Comparison of ENCODE assay signal across 8 cellular contexts in genomic region chr21:17612023-17612564, GRCh38. TPM values are rescaled to one million over a fixed set of nuclear protein-coding genes. Genes with fewer than 3 reads are reported as not detected.
DNase-seq lines count a peak whose midpoint lies in the region; ATAC-seq and TF ChIP-seq lines count a peak whose summit lies in the region.

No MANE protein-coding gene starts in this region.

- H3K4me1 ChIP-seq in effector memory CD4-positive, alpha-beta T cell (ENCODE audit: control insufficient read depth, insufficient read depth, low read length, poor library complexity, severe bottlenecking) = peaks cover 6% of the 10 kb centered on the region

- H3K36me3 ChIP-seq in effector memory CD4-positive, alpha-beta T cell (ENCODE audit: control insufficient read depth, insufficient read depth, low read length) = no peaks in the 10 kb centered on the region

- TF ChIP-seq CTCF in AG10803 (conservative IDR thresholded peaks at IDR 0.05; ENCODE audit: low read length) = no peak
- no peak for TF ChIP-seq CTCF in WTC11 (IDR thresholded peaks at IDR 0.05)

- CTCF ChIA-PET in WTC11 (lab: Charles Lee) = interaction anchor here (1.3 kb wide), 1 partner anchor 26 kb away, joined by 5 read pairs; no protein-coding TSS in a partner anchor

- H3K4me1 Mint-ChIP-seq in WTC11 = peaks cover 26% of the 10 kb centered on the region

- no peaks in the 10 kb centered on the region for H3K27me3 ChIP-seq in effector memory CD4-positive, alpha-beta T cell (replicated peaks; ENCODE audit: control insufficient read depth, insufficient read depth, low read length, poor library complexity, severe bottlenecking)

- peaks cover 6% of the 10 kb centered on the region for H3K9me3 Mint-ChIP-seq in WTC11

- peaks cover 31% of the 10 kb centered on the region for H3K36me3 Mint-ChIP-seq in WTC11

- peak overlapping the region; percentile 74 for H3K27ac ChIP-seq in effector memory CD4-positive, alpha-beta T cell (ENCODE audit: insufficient read depth, low read length, poor library complexity, severe bottlenecking)

- DNase-seq in AG10803 (ENCODE audit: low read depth) = peak; percentile 34
- DNase-seq in WTC11 (ENCODE audit: low spot score) = peak; percentile 16
- peak in 2 of 3 donors; percentile 5 to 15 for DNase-seq in effector memory CD4-positive, alpha-beta T cell
- peak; percentile 44 for DNase-seq in medulla oblongata (ENCODE audit: extremely low spot score)
- peak; percentile 51 for DNase-seq in stimulated activated CD8-positive, alpha-beta memory T cell treated with anti-CD3 and anti-CD28 coated beads, Interleukin-4, amount 100 ng/mL, for 48 hours

- ATAC-seq in GM19372 (IDR thresholded peaks at IDR 0.05; ENCODE audit: low read depth, unreplicated experiment) (peak; percentile 0), HG03460 (IDR thresholded peaks at IDR 0.05; ENCODE audit: unreplicated experiment) (peak; percentile 14), WTC11 (peak; percentile 5), HG03097 (IDR thresholded peaks at IDR 0.05; ENCODE audit: low FRiP score, unreplicated experiment) (no peak)

- peak overlapping the region; percentile 87 for H3K4me3 Mint-ChIP-seq in WTC11

- H3K27me3 Mint-ChIP-seq in WTC11 (ENCODE audit: low read depth) = peaks cover 20% of the 10 kb centered on the region

- H3K9me3 ChIP-seq in effector memory CD4-positive, alpha-beta T cell (ENCODE audit: control insufficient read depth, low read length) = no peaks in the 10 kb centered on the region

- peak overlapping the region; percentile 73 for H3K4me3 ChIP-seq in AG10803 (ENCODE audit: low read length)
- H3K4me3 ChIP-seq in effector memory CD4-positive, alpha-beta T cell (ENCODE audit: insufficient read depth, low read depth, low read length, poor library complexity, severe bottlenecking) = peak overlapping the region; percentile 88

- POLR2A ChIA-PET in WTC11 (lab: Charles Lee) = no interaction called here

- no peak overlapping the region for H3K27ac Mint-ChIP-seq in WTC11

TF ChIP-seq in WTC11, 78 proteins besides CTCF, POLR2A, EP300 and RAD21:
- TF ChIP-seq ZBTB21 (CRISPR knock-in tag; IDR thresholded peaks at IDR 0.05; ENCODE audit: borderline replicate concordance) = no peak
- no peak for TF ChIP-seq IRF2 (CRISPR knock-in tag; IDR thresholded peaks at IDR 0.05; ENCODE audit: borderline replicate concordance, low read depth)
- TF ChIP-seq, protein P1, sequence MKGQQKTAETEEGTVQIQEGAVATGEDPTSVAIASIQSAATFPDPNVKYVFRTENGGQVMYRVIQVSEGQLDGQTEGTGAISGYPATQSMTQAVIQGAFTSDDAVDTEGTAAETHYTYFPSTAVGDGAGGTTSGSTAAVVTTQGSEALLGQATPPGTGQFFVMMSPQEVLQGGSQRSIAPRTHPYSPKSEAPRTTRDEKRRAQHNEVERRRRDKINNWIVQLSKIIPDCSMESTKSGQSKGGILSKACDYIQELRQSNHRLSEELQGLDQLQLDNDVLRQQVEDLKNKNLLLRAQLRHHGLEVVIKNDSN (CRISPR knock-in tag; IDR thresholded peaks at IDR 0.05) = no peak
- no peak for TF ChIP-seq FOXP1 (CRISPR knock-in tag; IDR thresholded peaks at IDR 0.05; ENCODE audit: borderline replicate concordance)
- TF ChIP-seq NFATC4 (CRISPR knock-in tag; IDR thresholded peaks at IDR 0.05) = no peak
- TF ChIP-seq, protein P2, sequence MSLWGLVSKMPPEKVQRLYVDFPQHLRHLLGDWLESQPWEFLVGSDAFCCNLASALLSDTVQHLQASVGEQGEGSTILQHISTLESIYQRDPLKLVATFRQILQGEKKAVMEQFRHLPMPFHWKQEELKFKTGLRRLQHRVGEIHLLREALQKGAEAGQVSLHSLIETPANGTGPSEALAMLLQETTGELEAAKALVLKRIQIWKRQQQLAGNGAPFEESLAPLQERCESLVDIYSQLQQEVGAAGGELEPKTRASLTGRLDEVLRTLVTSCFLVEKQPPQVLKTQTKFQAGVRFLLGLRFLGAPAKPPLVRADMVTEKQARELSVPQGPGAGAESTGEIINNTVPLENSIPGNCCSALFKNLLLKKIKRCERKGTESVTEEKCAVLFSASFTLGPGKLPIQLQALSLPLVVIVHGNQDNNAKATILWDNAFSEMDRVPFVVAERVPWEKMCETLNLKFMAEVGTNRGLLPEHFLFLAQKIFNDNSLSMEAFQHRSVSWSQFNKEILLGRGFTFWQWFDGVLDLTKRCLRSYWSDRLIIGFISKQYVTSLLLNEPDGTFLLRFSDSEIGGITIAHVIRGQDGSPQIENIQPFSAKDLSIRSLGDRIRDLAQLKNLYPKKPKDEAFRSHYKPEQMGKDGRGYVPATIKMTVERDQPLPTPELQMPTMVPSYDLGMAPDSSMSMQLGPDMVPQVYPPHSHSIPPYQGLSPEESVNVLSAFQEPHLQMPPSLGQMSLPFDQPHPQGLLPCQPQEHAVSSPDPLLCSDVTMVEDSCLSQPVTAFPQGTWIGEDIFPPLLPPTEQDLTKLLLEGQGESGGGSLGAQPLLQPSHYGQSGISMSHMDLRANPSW (CRISPR knock-in tag; conservative IDR thresholded peaks at IDR 0.05; ENCODE audit: low read depth) = no peak
- no peak for TF ChIP-seq GRHL2 (CRISPR knock-in tag; IDR thresholded peaks at IDR 0.05; ENCODE audit: insufficient replicate concordance, severe bottlenecking)
- TF ChIP-seq, protein P3, sequence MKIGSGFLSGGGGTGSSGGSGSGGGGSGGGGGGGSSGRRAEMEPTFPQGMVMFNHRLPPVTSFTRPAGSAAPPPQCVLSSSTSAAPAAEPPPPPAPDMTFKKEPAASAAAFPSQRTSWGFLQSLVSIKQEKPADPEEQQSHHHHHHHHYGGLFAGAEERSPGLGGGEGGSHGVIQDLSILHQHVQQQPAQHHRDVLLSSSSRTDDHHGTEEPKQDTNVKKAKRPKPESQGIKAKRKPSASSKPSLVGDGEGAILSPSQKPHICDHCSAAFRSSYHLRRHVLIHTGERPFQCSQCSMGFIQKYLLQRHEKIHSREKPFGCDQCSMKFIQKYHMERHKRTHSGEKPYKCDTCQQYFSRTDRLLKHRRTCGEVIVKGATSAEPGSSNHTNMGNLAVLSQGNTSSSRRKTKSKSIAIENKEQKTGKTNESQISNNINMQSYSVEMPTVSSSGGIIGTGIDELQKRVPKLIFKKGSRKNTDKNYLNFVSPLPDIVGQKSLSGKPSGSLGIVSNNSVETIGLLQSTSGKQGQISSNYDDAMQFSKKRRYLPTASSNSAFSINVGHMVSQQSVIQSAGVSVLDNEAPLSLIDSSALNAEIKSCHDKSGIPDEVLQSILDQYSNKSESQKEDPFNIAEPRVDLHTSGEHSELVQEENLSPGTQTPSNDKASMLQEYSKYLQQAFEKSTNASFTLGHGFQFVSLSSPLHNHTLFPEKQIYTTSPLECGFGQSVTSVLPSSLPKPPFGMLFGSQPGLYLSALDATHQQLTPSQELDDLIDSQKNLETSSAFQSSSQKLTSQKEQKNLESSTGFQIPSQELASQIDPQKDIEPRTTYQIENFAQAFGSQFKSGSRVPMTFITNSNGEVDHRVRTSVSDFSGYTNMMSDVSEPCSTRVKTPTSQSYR (CRISPR knock-in tag; IDR thresholded peaks at IDR 0.05) = no peak

RNA-seq across cellular contexts. Expression of gene BTG3, which starts 0.6 kb away (rescaled TPM):
- total RNA-seq in WTC11 (2021) = 21.2 to 25.2 TPM (median 23.9 TPM) in 3 replicates
